In the genomic region with DNA sequence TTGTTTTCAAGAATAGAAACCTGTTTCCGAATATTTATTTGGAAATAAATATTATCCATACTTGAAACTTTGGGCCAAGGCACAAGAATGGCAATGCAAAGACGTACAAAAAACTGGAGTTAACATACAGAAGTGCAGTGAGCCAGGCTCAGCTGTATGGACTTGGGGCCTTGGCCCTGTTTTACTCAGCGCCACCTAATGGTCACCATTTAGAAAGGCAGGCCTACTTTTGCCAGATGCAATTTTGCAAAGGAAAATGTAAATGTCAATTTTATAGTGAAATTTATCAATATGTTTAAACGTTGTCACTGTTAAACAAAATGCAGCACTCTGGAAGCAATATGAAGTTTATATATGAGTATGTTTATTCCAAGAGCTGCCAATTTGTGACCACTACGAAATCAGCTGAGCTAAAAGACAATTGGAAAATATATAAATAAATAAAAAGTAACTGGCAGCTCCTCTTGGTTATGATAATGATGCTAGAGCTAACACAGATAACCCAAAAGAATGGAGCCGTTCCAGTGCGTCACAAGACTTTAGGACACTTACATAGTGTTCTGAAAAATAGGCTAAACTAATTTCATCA, we compare ENCODE assay signal across 8 cellular contexts.
DNase-seq lines count a peak whose midpoint lies in the region; ATAC-seq and TF ChIP-seq lines count a peak whose summit lies in the region.

No MANE protein-coding gene starts in this region.

- H3K27ac ChIP-seq in CD4-positive, CD25-positive, alpha-beta regulatory T cell (ENCODE audit: insufficient read depth, low read length, poor library complexity, severe bottlenecking) = no peak overlapping the region
- H3K27ac ChIP-seq in RWPE1 = no peak overlapping the region

- POLR2A ChIA-PET in RWPE1 (lab: Yijun Ruan, JAX; ENCODE audit: low non-redundant PET) = no interaction called here

- peak in 2 of 3 donors; percentile 46 to 64 for DNase-seq in CD4-positive, CD25-positive, alpha-beta regulatory T cell
- peak; percentile 6 for DNase-seq in GM13976 (ENCODE audit: low spot score)
- peak; percentile 5 for DNase-seq in RWPE1 (ENCODE audit: low spot score)
- DNase-seq in chondrocyte (ENCODE audit: low spot score) = no peak
- DNase-seq in natural killer cell = no peak
- DNase-seq in NCI-H1092 (lab: John Stamatoyannopoulos, UW) = no peak
- DNase-seq in NK-92 treated with Interleukin-12 subunit alpha and Interleukin-12 subunit beta, amount 100 ng/mL, for 24 hours (lab: John Stamatoyannopoulos, UW) = no peak

- peaks cover 4% of the 10 kb centered on the region for H3K4me1 ChIP-seq in CD4-positive, CD25-positive, alpha-beta regulatory T cell (ENCODE audit: control insufficient read depth, insufficient read depth, low read length, poor library complexity, severe bottlenecking)

- intact Hi-C loops in natural killer cell (cut with micrococcal nuclease) = loop anchor here (5.0 kb wide), 1 partner anchor 252 kb away; no protein-coding TSS in a partner anchor

- H3K9me3 ChIP-seq in CD4-positive, CD25-positive, alpha-beta regulatory T cell (ENCODE audit: control insufficient read depth in 2 of 2, low read length in 2 of 2) = no peaks in the 10 kb centered on the region

- ATAC-seq in CD4-positive, CD25-positive, alpha-beta regulatory T cell (ENCODE audit: low read depth in 2 of 2) = peak; percentile 67 to 77
- ATAC-seq in HG03139 (IDR thresholded peaks at IDR 0.05; ENCODE audit: unreplicated experiment) (peak; percentile 49), natural killer cell (peak; percentile 72 to 91 (median 87))

- CTCF ChIA-PET in RWPE1 (lab: Yijun Ruan, JAX) = interaction anchor here (0.5 to 1.2 kb wide), 7 partner anchors 9 to 1921 kb away, joined by 3 to 5 read pairs (median 3); no protein-coding TSS in a partner anchor

- no peak overlapping the region for H3K4me3 Mint-ChIP-seq in CD4-positive, CD25-positive, alpha-beta regulatory T cell
- no peak overlapping the region for H3K4me3 Mint-ChIP-seq in chondrocyte (ENCODE audit: unreplicated experiment)
- no peak overlapping the region for H3K4me3 Mint-ChIP-seq in natural killer cell

- H3K36me3 Mint-ChIP-seq in CD4-positive, CD25-positive, alpha-beta regulatory T cell = peaks cover 12% of the 10 kb centered on the region
- H3K36me3 Mint-ChIP-seq in chondrocyte (ENCODE audit: low read depth) (no peaks in the 10 kb centered on the region), natural killer cell (no peaks in the 10 kb centered on the region)

- no peaks in the 10 kb centered on the region for H3K27me3 ChIP-seq in CD4-positive, CD25-positive, alpha-beta regulatory T cell (ENCODE audit: control insufficient read depth, insufficient read depth, low read length)

- H3K4me1 Mint-ChIP-seq in CD4-positive, CD25-positive, alpha-beta regulatory T cell = peaks cover 38 to 59% (median 44%) of the 10 kb centered on the region in 4 donors
- H3K4me1 Mint-ChIP-seq in chondrocyte (ENCODE audit: low read depth) (peaks cover 5% of the 10 kb centered on the region), natural killer cell (peaks cover 26% of the 10 kb centered on the region in 2 donors)

- H3K27me3 Mint-ChIP-seq in CD4-positive, CD25-positive, alpha-beta regulatory T cell = no peaks in the 10 kb centered on the region
- H3K27me3 Mint-ChIP-seq in chondrocyte (ENCODE audit: low read depth) (peaks cover 3% of the 10 kb centered on the region), natural killer cell (ENCODE audit: low read depth in 2 of 2) (no peaks in the 10 kb centered on the region)

- H3K36me3 ChIP-seq in CD4-positive, CD25-positive, alpha-beta regulatory T cell (ENCODE audit: control insufficient read depth, insufficient read depth, low read length) = peaks cover 12% of the 10 kb centered on the region

- peak overlapping the region in 1 of 3 donors; percentile 64 for H3K27ac Mint-ChIP-seq in CD4-positive, CD25-positive, alpha-beta regulatory T cell
- H3K27ac Mint-ChIP-seq in chondrocyte (ENCODE audit: unreplicated experiment) (no peak overlapping the region), natural killer cell (no peak overlapping the region)

- no peaks in the 10 kb centered on the region for H3K9me3 Mint-ChIP-seq in CD4-positive, CD25-positive, alpha-beta regulatory T cell
- H3K9me3 Mint-ChIP-seq in chondrocyte (ENCODE audit: low read depth) (no peaks in the 10 kb centered on the region), natural killer cell (no peaks in the 10 kb centered on the region)

- TF ChIP-seq CTCF in GM13976 (IDR thresholded peaks at IDR 0.05; ENCODE audit: borderline replicate concordance, control extremely low read depth, extremely low read depth, insufficient read depth, missing control alignments) = peak; percentile 57
- TF ChIP-seq CTCF in RWPE1 (conservative IDR thresholded peaks at IDR 0.05; ENCODE audit: low read depth) = peak; percentile 64
- peak; percentile 81 for TF ChIP-seq CTCF in chondrocyte (IDR thresholded peaks at IDR 0.05)
- TF ChIP-seq CTCF in natural killer cell (IDR thresholded peaks at IDR 0.05) = peak; percentile 89

- in situ Hi-C loops in GM13976 (cut with MboI; ENCODE audit: low sequenced_read_pairs, unreplicated experiment) = no loop called here

- H3K4me3 ChIP-seq in CD4-positive, CD25-positive, alpha-beta regulatory T cell (ENCODE audit: low read depth, low read length) = no peak overlapping the region

Comparison
In these comparisons a context has a peak if more than half of its experiments do, and no peak if none do; other contexts are left out.
1. DNase-seq: peak in CD4-positive, CD25-positive, alpha-beta regulatory T cell (2 of 3), GM13976 (single experiment) and RWPE1 (single experiment); none in chondrocyte (single experiment), natural killer cell (single experiment), NCI-H1092 (single experiment) and NK-92 treated with Interleukin-12 subunit alpha and Interleukin-12 subunit beta, amount 100 ng/mL, for 24 hours (single experiment).
2. Peak in every context shown above with its lines, with median percentiles within 50 percentile points of each other: ATAC-seq and CTCF ChIP-seq.